26 cellular contexts compared by ENCODE assay signal in the genomic region with DNA sequence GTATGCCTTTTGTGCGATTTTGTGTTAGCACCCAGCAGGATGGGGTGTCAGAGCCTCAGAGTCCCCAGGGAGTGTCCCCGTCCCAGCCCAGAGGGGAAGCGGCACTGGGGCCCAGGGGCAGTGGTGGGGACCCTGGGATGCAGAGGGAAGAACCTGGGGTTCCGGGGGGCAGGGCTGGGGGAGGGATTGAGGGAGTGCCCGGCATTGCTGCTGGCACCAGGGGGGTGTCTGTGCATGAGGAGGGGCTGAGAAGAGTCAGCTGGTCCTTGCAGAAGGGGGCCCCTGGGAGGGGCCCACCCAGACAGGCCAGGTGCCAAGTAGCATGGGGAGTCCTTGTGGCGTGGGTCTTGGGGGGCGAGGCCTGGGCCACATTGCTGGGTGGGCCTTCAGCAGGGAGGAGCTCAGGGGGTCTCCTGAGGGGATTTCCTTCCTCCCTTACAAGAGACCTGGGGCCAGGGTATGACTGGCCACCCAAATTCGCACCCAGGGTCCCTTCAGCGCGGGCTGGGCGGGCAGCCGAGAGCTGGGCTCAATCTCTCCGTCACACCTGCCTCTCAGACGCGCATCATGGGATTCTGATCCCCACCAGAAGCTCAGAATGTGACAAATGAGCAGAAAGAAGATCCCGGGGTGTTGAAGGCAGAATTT.
"Had no signal": no experiment of that assay in that cellular context is flagged by ENCODE, and none has a peak within 500 bp of the region (broad histone marks: within the 10 kb centered on the region; RNA-seq: fewer than 3 reads in every experiment).

No MANE protein-coding gene starts in this region.

- H3K4me1 ChIP-seq: esophagus muscularis mucosa, foreskin keratinocyte, gastroesophageal sphincter, heart left ventricle, psoas muscle, testis, tibial artery had no signal

- ATAC-seq: foreskin keratinocyte; gastroesophageal sphincter; heart left ventricle; left colon; naive thymus-derived CD4-positive, alpha-beta T cell; psoas muscle; sciatic nerve; stimulated activated effector memory CD8-positive, alpha-beta T cell treated with anti-CD3 and anti-CD28 coated beads, Interleukin-12 subunit alpha, Interleukin-12 subunit beta, amount 100 ng/mL, for 72 hours; stimulated activated naive CD8-positive, alpha-beta T cell treated with anti-CD3 and anti-CD28 coated beads, Interleukin-15, Interleukin-2, amounts not matched to agents 100 U/mL and 50 U/mL, for 24 hours had no signal

- H2AFZ ChIP-seq: hepatocyte had no signal

- H3K36me3 ChIP-seq: esophagus muscularis mucosa, gastroesophageal sphincter, heart left ventricle, ovary, tibial artery, upper lobe of left lung had no signal

- FAIRE-seq: endothelial cell of umbilical vein, urothelium cell line had no signal

- H3K4me3 ChIP-seq: coronary artery, esophagus muscularis mucosa, gastroesophageal sphincter, heart left ventricle, hepatocyte, ovary, psoas muscle, smooth muscle cell, testis, tibial artery, upper lobe of left lung had no signal

- DNase-seq: dermis blood vessel endothelial cell; effector memory CD4-positive, alpha-beta T cell; foreskin keratinocyte; left colon; mesenchymal stem cell; naive thymus-derived CD4-positive, alpha-beta T cell; occipital lobe; ovary; stimulated activated CD4-positive, alpha-beta T cell treated with anti-CD3 and anti-CD28 coated beads, Interleukin-2, amount 100 ng/mL, for 24 hours; stimulated activated CD4-positive, alpha-beta T cell treated with anti-CD3 and anti-CD28 coated beads, Interleukin-4, amount 100 ng/mL, for 24 hours; stimulated activated naive CD8-positive, alpha-beta T cell treated with anti-CD3 and anti-CD28 coated beads, Interleukin-15, Interleukin-2, amounts not matched to agents 100 U/mL and 50 U/mL, for 24 hours; substantia nigra; testis; tibial artery had no signal

- H3K4me2 ChIP-seq: hepatocyte, smooth muscle cell had no signal

- H3K27me3 ChIP-seq: foreskin keratinocyte, hepatocyte, ovary, testis, upper lobe of left lung had no signal

- H3K27ac ChIP-seq: coronary artery, esophagus muscularis mucosa, foreskin keratinocyte, gastroesophageal sphincter, heart left ventricle, hepatocyte, ovary, psoas muscle, testis, tibial artery, upper lobe of left lung had no signal

- H3K9me3 ChIP-seq: esophagus muscularis mucosa, gastroesophageal sphincter, heart left ventricle, ovary, psoas muscle, testis, upper lobe of left lung had no signal
